ENCODE assay signal across 22 cellular contexts in genomic region chr5:9596256-9596655, GRCh38. TPM values are rescaled to one million over a fixed set of nuclear protein-coding genes. Genes with fewer than 3 reads are reported as not detected.
DNase-seq lines count a peak whose midpoint lies in the region; ATAC-seq and TF ChIP-seq lines count a peak whose summit lies in the region.
"Had no signal": no experiment of that assay in that cellular context is flagged by ENCODE, and none has a peak within 500 bp of the region (broad histone marks: within the 10 kb centered on the region; RNA-seq: fewer than 3 reads in every experiment).

No MANE protein-coding gene starts in this region.

- no peaks in the 10 kb centered on the region for H3K9me3 Mint-ChIP-seq in neural crest cell

- peak; percentile 35 for DNase-seq in AG09319 (ENCODE audit: extremely low read depth, low read depth)
- peak; percentile 38 for DNase-seq in MG63
- no peak for DNase-seq in coronary artery (ENCODE audit: low spot score)
- DNase-seq in neural crest cell (ENCODE audit: low read depth, low spot score) = no peak
- no peak for DNase-seq in ecto neural progenitor cell (ENCODE audit: low spot score)
- DNase-seq in erythroblast (lab: John Stamatoyannopoulos, UW) = no peak
- no peak for DNase-seq in superior temporal gyrus (ENCODE audit: extremely low spot score)
- DNase-seq: activated CD4-positive, alpha-beta T cell treated with anti-CD3 and anti-CD28 coated beads, Interleukin-2, amount 50 U/mL, for 1 hour; activated CD8-positive, alpha-beta memory T cell treated with anti-CD3 and anti-CD28 coated beads, Interleukin-2, amount 50 U/mL, for 4 hours; activated effector memory CD4-positive, alpha-beta T cell treated with Interleukin-2 at 50 U/mL for 16 hours; CD4-positive, alpha-beta T cell; DMS53; left cardiac atrium; NCI-H1694 treated with DMSO at 0.1 percent for 48 hours; NCI-H774; PC-9; SIG-M5; T-helper 1 cell had no signal

- no peak for TF ChIP-seq POLR2A in erythroblast (IDR thresholded peaks at IDR 0.05; ENCODE audit: low read length)

- no peak for ATAC-seq in HG02840 (IDR thresholded peaks at IDR 0.05; ENCODE audit: low FRiP score, unreplicated experiment)
- ATAC-seq: GM12878, left cardiac atrium had no signal

- no peaks in the 10 kb centered on the region for H3K27me3 ChIP-seq in MG63

- no peaks in the 10 kb centered on the region for H3K27me3 Mint-ChIP-seq in neural crest cell (ENCODE audit: low read depth)
- H3K27me3 Mint-ChIP-seq: CD4-positive, alpha-beta T cell had no signal

- H3K36me3 ChIP-seq in MG63 = no peaks in the 10 kb centered on the region

- peaks cover 2% of the 10 kb centered on the region for H3K36me3 Mint-ChIP-seq in neural crest cell (ENCODE audit: low read depth)

- peak overlapping the region; percentile 24 for H3K4me3 ChIP-seq in MG63
- peak overlapping the region; percentile 28 for H3K4me3 ChIP-seq in coronary artery
- H3K4me3 ChIP-seq: GM12878, PC-9 had no signal

- H3K9me3 ChIP-seq in MG63 = no peaks in the 10 kb centered on the region

- no peak overlapping the region for H3K4me3 Mint-ChIP-seq in neural crest cell
- H3K4me3 Mint-ChIP-seq: CD4-positive, alpha-beta T cell had no signal

- H3K27ac ChIP-seq in coronary artery = no peak overlapping the region
- H3K27ac ChIP-seq: PC-9 had no signal

- H3K27ac Mint-ChIP-seq in neural crest cell (ENCODE audit: unreplicated experiment) = peak overlapping the region; percentile 63
- H3K27ac Mint-ChIP-seq: CD4-positive, alpha-beta T cell had no signal

- H3K4me1 Mint-ChIP-seq in neural crest cell = peaks cover 31% of the 10 kb centered on the region

- TF ChIP-seq CTCF in AG09319 (IDR thresholded peaks at IDR 0.05; ENCODE audit: low read depth, low read length) (no peak), coronary artery (IDR thresholded peaks at IDR 0.05) (no peak), neural crest cell (conservative IDR thresholded peaks at IDR 0.05) (no peak)

RNA-seq across cellular contexts. Expression of gene TAS2R1, which starts 33.9 kb away (rescaled TPM):
- total RNA-seq in MG63 (2014; rRNA removed; shearing (Covaris generic); ENCODE audit: low replicate concordance) = 0.64 TPM in 1 of 2 replicates, not detected in the other
- not detected in 2 replicates for total RNA-seq in neural crest cell
- total RNA-seq: CD4-positive, alpha-beta T cell; dermis microvascular lymphatic vessel endothelial cell; GM12878; left cardiac atrium; PC-9; renal cortical epithelial cell had no signal

RNA-seq across cellular contexts. Expression of gene SEMA5A, which starts 50.4 kb away (rescaled TPM):
- total RNA-seq in MG63 (2014; rRNA removed; shearing (Covaris generic); ENCODE audit: low replicate concordance) = 22.3 and 27.9 TPM in 2 replicates
- total RNA-seq in neural crest cell = 30.3 and 31.9 TPM in 2 replicates
- total RNA-seq: PC-9 had no signal

Comparison
In these comparisons a context has a peak if more than half of its experiments do, and no peak if none do; other contexts are left out.
1. DNase-seq: peak in AG09319 (single experiment) and MG63 (single experiment); none in coronary artery (single experiment), neural crest cell (single experiment), ecto neural progenitor cell (single experiment), erythroblast (0 of 2) and superior temporal gyrus (single experiment).